ENCODE assay signal across 14 cellular contexts in the genomic region with DNA sequence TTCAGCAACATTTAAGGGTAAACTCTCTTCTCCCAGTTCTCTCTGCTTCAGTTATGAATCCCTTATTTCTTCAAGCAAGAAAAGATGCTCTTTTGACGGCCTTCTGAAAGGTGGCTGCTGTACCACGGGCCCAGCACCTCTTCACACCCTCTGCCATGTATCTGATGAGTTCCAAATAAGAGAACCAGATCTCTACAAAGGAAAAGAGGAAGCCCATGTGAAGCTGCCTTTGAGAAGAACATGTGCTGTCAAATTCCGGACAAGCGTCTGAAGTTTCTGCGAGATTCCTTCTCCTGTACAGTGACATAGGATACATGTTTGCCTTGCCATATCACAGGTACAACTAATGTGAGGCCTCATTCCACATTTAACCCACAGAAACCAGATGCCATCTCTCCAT. TPM values are rescaled to one million over a fixed set of nuclear protein-coding genes. Genes with fewer than 3 reads are reported as not detected.
A peak's percentile ranks its signal among the peaks of the same experiment; 100 is the strongest.
DNase-seq lines count a peak whose midpoint lies in the region; ATAC-seq, FAIRE-seq and TF ChIP-seq lines count a peak whose summit lies in the region.
"Had no signal": no experiment of that assay in that cellular context is flagged by ENCODE, and none has a peak within 500 bp of the region (broad histone marks: within the 10 kb centered on the region; RNA-seq: fewer than 3 reads in every experiment).

No MANE protein-coding gene starts in this region.

- intact Hi-C loops in GM12878 (cut with micrococcal nuclease; ENCODE audit: unreplicated experiment): loop anchor here (2.0 kb wide), 1 partner anchor 18 kb away; no protein-coding TSS in a partner anchor

- H3K9me3 Mint-ChIP-seq in T-helper 1 cell treated with Interleukin-12 subunit alpha and Interleukin-12 subunit beta and Interleukin-4 antibody, amounts not matched to agents 30 μg/mL and 1 μg/mL, for 36 hours: peaks cover 3% of the 10 kb centered on the region

- ATAC-seq in GM12878: no peak
- ATAC-seq in GM21786 (IDR thresholded peaks at IDR 0.05; ENCODE audit: unreplicated experiment): no peak

- TF ChIP-seq RAD21 in GM12878 (IDR thresholded peaks at IDR 0.05; ENCODE audit: insufficient read depth, low read depth, low read length): no peak

- no peaks in the 10 kb centered on the region for H3K27me3 Mint-ChIP-seq in T-helper 1 cell treated with Interleukin-12 subunit alpha and Interleukin-12 subunit beta and Interleukin-4 antibody, amounts not matched to agents 30 μg/mL and 1 μg/mL, for 36 hours (ENCODE audit: low read depth)

- H3K9ac ChIP-seq in GM12878 (ENCODE audit: control insufficient read depth, insufficient read depth, low read length): no peak overlapping the region

- H3K4me3 Mint-ChIP-seq in T-helper 1 cell treated with Interleukin-12 subunit alpha and Interleukin-12 subunit beta and Interleukin-4 antibody, amounts not matched to agents 30 μg/mL and 1 μg/mL, for 36 hours: peak overlapping the region; percentile 44

- no peak for FAIRE-seq in GM12878 (lab: Jason Lieb, UNC)
- FAIRE-seq: A204.1 had no signal

- no peaks in the 10 kb centered on the region for H4K20me1 ChIP-seq in GM12878 (ENCODE audit: control insufficient read depth, insufficient read depth)

- peaks cover 48% of the 10 kb centered on the region for H3K36me3 Mint-ChIP-seq in T-helper 1 cell treated with Interleukin-12 subunit alpha and Interleukin-12 subunit beta and Interleukin-4 antibody, amounts not matched to agents 30 μg/mL and 1 μg/mL, for 36 hours (ENCODE audit: low read depth)

- H2AFZ ChIP-seq in GM12878 (ENCODE audit: control insufficient read depth, low read depth, low read length): no peak overlapping the region

- H3K27ac Mint-ChIP-seq in T-helper 1 cell treated with Interleukin-12 subunit alpha and Interleukin-12 subunit beta and Interleukin-4 antibody, amounts not matched to agents 30 μg/mL and 1 μg/mL, for 36 hours: peak overlapping the region; percentile 94

- no peak overlapping the region for H3K4me3 ChIP-seq in GM12878
- H3K4me3 ChIP-seq in skin epidermis: no peak overlapping the region
- H3K4me3 ChIP-seq: right lobe of liver, testis had no signal

- CTCF ChIA-PET in GM12878 (lab: Yijun Ruan, JAX): interaction anchor here (0.6 to 11.8 kb wide), 7 partner anchors 17 to 216 kb away, joined by 3 to 228 read pairs (median 4); no protein-coding TSS in a partner anchor

- no peak for TF ChIP-seq CTCF in GM12878 (IDR thresholded peaks at IDR 0.05 in 2 of 3, conservative IDR thresholded peaks at IDR 0.05 in 1 of 3; ENCODE audit: control insufficient read depth in 2 of 3, extremely low read depth in 1 of 3, insufficient read depth in 1 of 3, low read depth in 3 of 3, low read length in 3 of 3)

- BruUV-seq in GM12878 (replicated peaks; lab: Mats Ljungman, UMichigan): no TSS peak

- no peak overlapping the region for H3K4me2 ChIP-seq in GM12878 (ENCODE audit: control insufficient read depth, insufficient read depth)

- H3K4me1 Mint-ChIP-seq in T-helper 1 cell treated with Interleukin-12 subunit alpha and Interleukin-12 subunit beta and Interleukin-4 antibody, amounts not matched to agents 30 μg/mL and 1 μg/mL, for 36 hours (ENCODE audit: low read depth): peaks cover 72% of the 10 kb centered on the region

- no peaks in the 10 kb centered on the region for H3K27me3 ChIP-seq in GM12878 (replicated peaks in 1 of 2; ENCODE audit: control insufficient read depth in 2 of 2, insufficient read depth in 2 of 2, low read length in 1 of 2)
- H3K27me3 ChIP-seq: right lobe of liver, testis had no signal

- H3K79me2 ChIP-seq in GM12878 (ENCODE audit: control insufficient read depth, insufficient read depth, low read length): peaks cover 4% of the 10 kb centered on the region

- POLR2A ChIA-PET in GM12878 (lab: Charles Lee): interaction anchor here (0.7 kb wide), 1 partner anchor 72 kb away, joined by 3 read pairs; no protein-coding TSS in a partner anchor

- RAD21 ChIA-PET in GM12878 (lab: Charles Lee; ENCODE audit: unreplicated experiment): interaction anchor here (1.4 kb wide), 1 partner anchor 18 kb away, joined by 3 read pairs; no protein-coding TSS in a partner anchor

- no peaks in the 10 kb centered on the region for H3K9me3 ChIP-seq in GM12878 (replicated peaks; ENCODE audit: control insufficient read depth, insufficient read depth, low read length)
- H3K9me3 ChIP-seq: right lobe of liver, testis had no signal

- DNase-seq in T-helper 1 cell (no peak), NOMO-1 treated with DMSO at 0.1 percent for 48 hours (lab: John Stamatoyannopoulos, UW; ENCODE audit: unreplicated experiment) (peak; percentile 50), GM12878 (ENCODE audit: low read depth, low spot score) (no peak), germinal center (ENCODE audit: low spot score) (no peak)
- no peak for DNase-seq in stimulated activated CD4-positive, alpha-beta T cell treated with anti-CD3 and anti-CD28 coated beads, Interleukin-4, amount 100 ng/mL, for 4 hours
- DNase-seq: Calu3, glutamatergic neuron, NCI-H2171 had no signal

- H3K4me1 ChIP-seq in GM12878 (ENCODE audit: control insufficient read depth, insufficient read depth, low read length): peaks cover 37% of the 10 kb centered on the region

- SMC1A ChIA-PET in GM12878 (lab: Charles Lee; ENCODE audit: uncharacterized antibody, unreplicated experiment): interaction anchor here (0.8 to 16.3 kb wide), 5 partner anchors 9 to 133 kb away, joined by 3 to 223 read pairs (median 6); no protein-coding TSS in a partner anchor

- no peak overlapping the region for H3K27ac ChIP-seq in GM12878 (ENCODE audit: control insufficient read depth, insufficient read depth)
- peak overlapping the region in 13 of 21 experiments; percentile 19 to 84 (median 59) for H3K27ac ChIP-seq in skin epidermis
- H3K27ac ChIP-seq: right lobe of liver had no signal

- H3K36me3 ChIP-seq in GM12878 (ENCODE audit: control insufficient read depth in 2 of 2, insufficient read depth in 2 of 2, low read length in 1 of 2): peaks cover 3 to 28% of the 10 kb centered on the region in 2 experiments; a peak in 3 of 4 replicates

- TF ChIP-seq POLR2A in GM12878 (IDR thresholded peaks at IDR 0.05; ENCODE audit: low read depth, low read length): no peak

- in situ Hi-C loops in GM12878 (cut with MboI): no loop called here

- WGBS in GM12878 (ENCODE audit: insufficient coverage, insufficient replicate concordance, low lambda C conversion rate, missing lambda C conversion rate): 66% methylated on average over 5 of the region's 5 CpGs

- TF ChIP-seq EP300 in GM12878 (IDR thresholded peaks at IDR 0.05; ENCODE audit: borderline replicate concordance in 1 of 2, control insufficient read depth in 1 of 2, low read depth in 2 of 2, low read length in 2 of 2): no peak

TF ChIP-seq in GM12878, 131 proteins besides CTCF, POLR2A, EP300 and RAD21:
- TF ChIP-seq PAX5 (IDR thresholded peaks at IDR 0.05; ENCODE audit: borderline replicate concordance, low read depth, low read length): no peak
- TF ChIP-seq MTA2 (IDR thresholded peaks at IDR 0.05; ENCODE audit: low read depth): no peak
- TF ChIP-seq, protein P1, sequence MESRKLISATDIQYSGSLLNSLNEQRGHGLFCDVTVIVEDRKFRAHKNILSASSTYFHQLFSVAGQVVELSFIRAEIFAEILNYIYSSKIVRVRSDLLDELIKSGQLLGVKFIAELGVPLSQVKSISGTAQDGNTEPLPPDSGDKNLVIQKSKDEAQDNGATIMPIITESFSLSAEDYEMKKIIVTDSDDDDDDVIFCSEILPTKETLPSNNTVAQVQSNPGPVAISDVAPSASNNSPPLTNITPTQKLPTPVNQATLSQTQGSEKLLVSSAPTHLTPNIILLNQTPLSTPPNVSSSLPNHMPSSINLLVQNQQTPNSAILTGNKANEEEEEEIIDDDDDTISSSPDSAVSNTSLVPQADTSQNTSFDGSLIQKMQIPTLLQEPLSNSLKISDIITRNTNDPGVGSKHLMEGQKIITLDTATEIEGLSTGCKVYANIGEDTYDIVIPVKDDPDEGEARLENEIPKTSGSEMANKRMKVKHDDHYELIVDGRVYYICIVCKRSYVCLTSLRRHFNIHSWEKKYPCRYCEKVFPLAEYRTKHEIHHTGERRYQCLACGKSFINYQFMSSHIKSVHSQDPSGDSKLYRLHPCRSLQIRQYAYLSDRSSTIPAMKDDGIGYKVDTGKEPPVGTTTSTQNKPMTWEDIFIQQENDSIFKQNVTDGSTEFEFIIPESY (IDR thresholded peaks at IDR 0.05): no peak
- TF ChIP-seq SPI1 (IDR thresholded peaks at IDR 0.05; ENCODE audit: borderline replicate concordance, insufficient read depth, low read depth, low read length): peak; percentile 48; the same call in 1 of the 2 replicates
- TF ChIP-seq SMAD1 (IDR thresholded peaks at IDR 0.05; ENCODE audit: low read depth, partially characterized antibody): no peak

RNA-seq across cellular contexts. Expression of a gene that starts 59.2 kb away (rescaled TPM):
- 20.0 and 21.6 TPM in 2 replicates for total RNA-seq in GM12878 (2013; cell fraction: nucleolus; rRNA removed)
- total RNA-seq in GM12878 (2014; rRNA removed) (37.9 and 41.0 TPM in 2 replicates), GM12878 (2014; rRNA removed; fragmentation: Illumina TruSeq; extraction: Trizol) (45.6 and 46.5 TPM in 2 replicates), GM12878 (2021) (60.5 and 64.6 TPM in 2 replicates)
- polyA plus RNA-seq in GM12878 (2011; ENCODE audit: low read depth): 11.6 TPM
- polyA plus RNA-seq in GM12878 (2011; rRNA removed) (82.9 and 94.0 TPM in 2 replicates), GM12878 (2014; fragmentation: Illumina TruSeq; extraction: Trizol) (87.5 and 94.9 TPM in 2 replicates), GM12878 (2014; fragmentation: Nextera tagmentation; extraction: Ambion mirVana) (10 to 100 TPM; 14.9 to 33.8 TPM), GM12878 (2014; rRNA removed) (71.1 and 74.0 TPM in 2 replicates), GM12878 (2016; fragmentation: Nextera tagmentation; extraction: Ambion mirVana) (10 to 100 TPM; 29.9 to 35.4 TPM)
- 64.1 and 87.7 TPM in 2 replicates for polyA plus RNA-seq in GM12878 (2011; cell fraction: cytosol; rRNA removed)
- polyA plus RNA-seq in GM12878 (2011; cell fraction: nucleus; rRNA removed): 66.7 and 81.4 TPM in 2 replicates
- 17.8 and 20.3 TPM in 2 replicates for polyA plus RNA-seq in GM12878 (2012)
- polyA minus RNA-seq in GM12878 (2011; rRNA and poly(A)+ RNA removed): 36.2 and 55.3 TPM in 2 replicates
- 16.4 and 25.8 TPM in 2 replicates for polyA minus RNA-seq in GM12878 (2011; cell fraction: cytosol; rRNA and poly(A)+ RNA removed)
- polyA minus RNA-seq in GM12878 (2011; cell fraction: nucleus; rRNA and poly(A)+ RNA removed): 16.0 and 31.0 TPM in 2 replicates
